In genomic region chr1:1399187-1399869, GRCh38 we compare ENCODE assay signal across 1 cellular context.
TF ChIP-seq lines count a peak whose summit lies in the region.

CCNL2 (minus strand) TSS chr1:1399335; CDS start chr1:1399306, 29 bp downstream.

TF ChIP-seq in HepG2, 621 proteins besides CTCF, POLR2A, EP300 and RAD21 (continued from another document and continues in another):
- TF ChIP-seq HINFP (CRISPR knock-in tag; IDR thresholded peaks at IDR 0.05; ENCODE audit: low read depth) (peak; percentile 73), JUND (CRISPR knock-in tag; IDR thresholded peaks at IDR 0.05) (no peak), RFX1 (IDR thresholded peaks at IDR 0.05) (peak; percentile 70), IKZF5 (CRISPR knock-in tag; IDR thresholded peaks at IDR 0.05) (peak; percentile 61), ZNF430 (CRISPR knock-in tag; IDR thresholded peaks at IDR 0.05) (0 out of 2 replicates have a peak, but pooled peaks have one; percentile 21), SP1 (IDR thresholded peaks at IDR 0.05) (peak; percentile 37; the same call in 1 of the 2 replicates), SP1 (CRISPR knock-in tag; IDR thresholded peaks at IDR 0.05) (peak; percentile 96), ELF1 (CRISPR knock-in tag; IDR thresholded peaks at IDR 0.05) (peak; percentile 97), ZNF138 (CRISPR knock-in tag; IDR thresholded peaks at IDR 0.05; ENCODE audit: low read depth) (no peak; the same call in 1 of the 2 replicates), ZNF501 (CRISPR knock-in tag; IDR thresholded peaks at IDR 0.05) (peak; percentile 64), ZNF414 (CRISPR knock-in tag; IDR thresholded peaks at IDR 0.05) (peak; percentile 61; the same call in 1 of the 2 replicates), ZNF569 (CRISPR knock-in tag; IDR thresholded peaks at IDR 0.05; ENCODE audit: borderline replicate concordance) (no peak), ZGPAT (CRISPR knock-in tag; IDR thresholded peaks at IDR 0.05) (peak; percentile 72), CSRNP1 (CRISPR knock-in tag; IDR thresholded peaks at IDR 0.05) (peak; percentile 44; the same call in 1 of the 2 replicates), TFAP4 (IDR thresholded peaks at IDR 0.05; ENCODE audit: borderline replicate concordance, low read depth) (0 out of 2 replicates have a peak, but pooled peaks have one; percentile 37), ZNF784 (CRISPR knock-in tag; IDR thresholded peaks at IDR 0.05; ENCODE audit: borderline replicate concordance) (peak; percentile 21; the same call in 1 of the 2 replicates), PHF20 (CRISPR knock-in tag; IDR thresholded peaks at IDR 0.05) (peak; percentile 89), SP2 (CRISPR knock-in tag; IDR thresholded peaks at IDR 0.05) (peak; percentile 99), NCOR1 (IDR thresholded peaks at IDR 0.05; ENCODE audit: borderline replicate concordance, low read length) (peak; percentile 20; the same call in 1 of the 2 replicates), ZNF724P (CRISPR knock-in tag; IDR thresholded peaks at IDR 0.05; ENCODE audit: borderline replicate concordance) (peak; percentile 95), RELA (CRISPR knock-in tag; IDR thresholded peaks at IDR 0.05) (no peak), RARG (CRISPR knock-in tag; IDR thresholded peaks at IDR 0.05; ENCODE audit: low read depth) (no peak), ETV5 (CRISPR knock-in tag; IDR thresholded peaks at IDR 0.05; ENCODE audit: borderline replicate concordance) (peak; percentile 85), UBTF (CRISPR knock-in tag; IDR thresholded peaks at IDR 0.05) (peak; percentile 66; the same call in 1 of the 2 replicates), ZNF687 (CRISPR knock-in tag; IDR thresholded peaks at IDR 0.05) (peak; percentile 80), EEA1 (CRISPR knock-in tag; IDR thresholded peaks at IDR 0.05; ENCODE audit: borderline replicate concordance) (peak; percentile 39), KLF12 (CRISPR knock-in tag; IDR thresholded peaks at IDR 0.05; ENCODE audit: borderline replicate concordance) (peak; percentile 91), ZNF264 (CRISPR knock-in tag; IDR thresholded peaks at IDR 0.05) (peak; percentile 47; the same call in 1 of the 2 replicates), ZSCAN20 (CRISPR knock-in tag; IDR thresholded peaks at IDR 0.05; ENCODE audit: borderline replicate concordance) (peak; percentile 64; the same call in 1 of the 2 replicates), HCFC1 (IDR thresholded peaks at IDR 0.05; ENCODE audit: low read depth, low read length) (no peak; the same call in 1 of the 2 replicates), MXD1 (CRISPR knock-in tag; IDR thresholded peaks at IDR 0.05) (peak; percentile 85), POLR2AphosphoS2 (IDR thresholded peaks at IDR 0.05; ENCODE audit: low read depth, low read length) (no peak; the same call in 1 of the 2 replicates), MXI1 (IDR thresholded peaks at IDR 0.05; ENCODE audit: borderline replicate concordance, low read depth, low read length) (peak; percentile 94; the same call in 2 of the 3 replicates), GLI4 (CRISPR knock-in tag; IDR thresholded peaks at IDR 0.05; ENCODE audit: borderline replicate concordance) (0 out of 2 replicates have a peak, but pooled peaks have one; percentile 55), THAP7 (CRISPR knock-in tag; IDR thresholded peaks at IDR 0.05) (0 out of 2 replicates have a peak, but pooled peaks have one; percentile 61), PRDM4 (CRISPR knock-in tag; IDR thresholded peaks at IDR 0.05; ENCODE audit: borderline replicate concordance) (no peak), ZNF891 (CRISPR knock-in tag; IDR thresholded peaks at IDR 0.05) (peak; percentile 49; the same call in 1 of the 2 replicates), ATF7-NPFF (CRISPR knock-in tag; IDR thresholded peaks at IDR 0.05; ENCODE audit: low read depth) (peak; percentile 82)
